28 cellular contexts compared by ENCODE assay signal in genomic region chr3:167167491-167167890, GRCh38.
"Had no signal": no experiment of that assay in that cellular context is flagged by ENCODE, and none has a peak within 500 bp of the region (broad histone marks: within the 10 kb centered on the region; RNA-seq: fewer than 3 reads in every experiment).

No MANE protein-coding gene starts in this region.

- H3K27me3 Mint-ChIP-seq: activated naive CD8-positive, alpha-beta T cell treated with anti-CD3 and anti-CD28 coated beads, Interleukin-2, amount 10 ng/mL, durations not matched to agents 7 days and 5 days; IgD-negative memory B cell had no signal

- H3K4me1 ChIP-seq: adrenal gland, breast epithelium, SJSA1 had no signal

- H3K27ac Mint-ChIP-seq: activated CD8-positive, alpha-beta T cell treated with anti-CD3 and anti-CD28 coated beads, Interleukin-2, amount 10 ng/mL, durations not matched to agents 7 days and 5 days; activated naive CD8-positive, alpha-beta T cell treated with anti-CD3 and anti-CD28 coated beads, Interleukin-2, amount 10 ng/mL, durations not matched to agents 7 days and 5 days; IgD-negative memory B cell; T-helper 2 cell treated with Interferon-gamma antibody and Interleukin-4, amounts not matched to agents 5 μg/mL and 100 μg/mL, for 36 hours; WTC11 had no signal

- DNase-seq: activated CD4-positive, alpha-beta T cell treated with anti-CD3 and anti-CD28 coated beads for 48 hours; activated CD4-positive, alpha-beta T cell treated with anti-CD3 and anti-CD28 coated beads, Interleukin-2, amount 50 U/mL, for 4 hours; activated CD4-positive, CD25-positive, alpha-beta regulatory T cell treated with anti-CD3 and anti-CD28 coated beads, Interleukin-2, amount 50 U/mL, for 72 hours; activated CD8-positive, alpha-beta memory T cell treated with anti-CD3 and anti-CD28 coated beads, Interleukin-2, amount 50 U/mL, for 48 hours; activated CD8-positive, alpha-beta T cell treated with anti-CD3 and anti-CD28 coated beads, Interleukin-2, amount 10 ng/mL, durations not matched to agents 7 days and 5 days; activated naive CD4-positive, alpha-beta T cell treated with anti-CD3 and anti-CD28 coated beads, Interleukin-2, amount 50 U/mL, for 16 hours; activated naive CD8-positive, alpha-beta T cell treated with anti-CD3 and anti-CD28 coated beads, Interleukin-2, amount 10 ng/mL, durations not matched to agents 7 days and 5 days; activated T-cell treated with anti-CD3 and anti-CD28 coated beads, Interleukin-2, amount 50 U/mL, for 1 hour; adrenal gland; anterior cingulate cortex; KG1; NCI-H1092; NCI-H1417; NCI-H1930; NCI-H2171; NCI-H2227 treated with DMSO at 0.1 percent for 48 hours; NCI-H446 treated with DMSO at 0.1 percent for 48 hours; NCI-H748 treated with DMSO at 0.1 percent for 48 hours; RPMI8226; SHP77; SW 1271 had no signal

- H3K4me1 Mint-ChIP-seq: activated naive CD8-positive, alpha-beta T cell treated with anti-CD3 and anti-CD28 coated beads, Interleukin-2, amount 10 ng/mL, durations not matched to agents 7 days and 5 days had no signal

- H3K9me3 ChIP-seq: adrenal gland, breast epithelium had no signal

- H3K36me3 ChIP-seq: adrenal gland, breast epithelium, SJSA1 had no signal

- H3K4me3 ChIP-seq: adrenal gland, breast epithelium, SJSA1 had no signal

- H3K4me3 Mint-ChIP-seq: activated CD8-positive, alpha-beta T cell treated with anti-CD3 and anti-CD28 coated beads, Interleukin-2, amount 10 ng/mL, durations not matched to agents 7 days and 5 days; activated naive CD8-positive, alpha-beta T cell treated with anti-CD3 and anti-CD28 coated beads, Interleukin-2, amount 10 ng/mL, durations not matched to agents 7 days and 5 days; IgD-negative memory B cell; T-helper 2 cell treated with Interferon-gamma antibody and Interleukin-4, amounts not matched to agents 5 μg/mL and 100 μg/mL, for 36 hours; WTC11 had no signal

- H3K27me3 ChIP-seq: adrenal gland, breast epithelium, SJSA1 had no signal

- H3K9me3 Mint-ChIP-seq: WTC11 had no signal

- ATAC-seq: activated CD8-positive, alpha-beta T cell treated with anti-CD3 and anti-CD28 coated beads, Interleukin-2, amount 10 ng/mL, durations not matched to agents 7 days and 5 days; Panc1; SK-N-SH treated with all-trans-retinoic acid at 6 μM for 48 hours had no signal

- H3K27ac ChIP-seq: adrenal gland, breast epithelium, SJSA1 had no signal

- H3K36me3 Mint-ChIP-seq: activated naive CD8-positive, alpha-beta T cell treated with anti-CD3 and anti-CD28 coated beads, Interleukin-2, amount 10 ng/mL, durations not matched to agents 7 days and 5 days; IgD-negative memory B cell; WTC11 had no signal
